Comparison of ENCODE assay signal across 8 cellular contexts in the genomic region with DNA sequence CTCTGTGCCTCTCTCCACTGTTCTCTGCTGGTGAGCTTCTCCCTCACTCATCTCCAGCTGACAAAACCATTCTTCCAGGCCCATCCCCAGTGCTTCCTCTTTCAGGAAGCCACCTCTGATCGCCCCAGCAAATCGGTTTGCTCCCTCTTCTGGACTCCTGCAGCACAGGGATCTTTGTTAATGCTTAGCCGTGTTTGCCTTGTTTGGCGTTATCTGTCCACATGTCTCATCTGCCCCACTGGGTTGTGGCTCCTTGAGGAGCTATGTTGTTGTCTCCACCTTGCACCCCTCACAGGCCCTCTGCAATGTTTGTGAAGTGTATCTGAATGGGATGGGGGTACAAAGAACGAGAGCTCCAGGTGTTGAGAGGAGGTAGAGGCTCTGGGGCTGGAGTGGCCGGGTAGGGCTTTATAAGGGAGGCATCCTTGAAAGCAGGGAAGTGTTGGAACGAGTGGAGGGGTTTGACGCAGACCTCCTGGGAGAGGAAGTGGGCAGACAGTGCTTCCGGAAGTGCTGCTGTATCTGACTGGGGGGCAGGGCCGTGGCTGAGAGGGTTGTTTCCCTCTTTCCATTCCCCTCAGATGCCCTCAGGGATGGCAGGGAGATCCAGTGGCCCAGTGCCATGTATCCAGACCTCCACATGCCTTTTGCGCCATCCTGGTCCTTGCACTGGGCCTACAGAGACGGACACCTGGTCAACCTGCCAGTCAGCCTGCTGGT. TPM values are rescaled to one million over a fixed set of nuclear protein-coding genes. Genes with fewer than 3 reads are reported as not detected.
A peak's percentile ranks its signal among the peaks of the same experiment; 100 is the strongest.
DNase-seq lines count a peak whose midpoint lies in the region; ATAC-seq and TF ChIP-seq lines count a peak whose summit lies in the region.

No MANE protein-coding gene starts in this region.

- no peaks in the 10 kb centered on the region for H3K27me3 ChIP-seq in Caco-2 (replicated peaks; ENCODE audit: control insufficient read depth, insufficient read depth, low read length)

- H3K9me3 ChIP-seq in Caco-2, result no peaks in the 10 kb centered on the region

- no peak overlapping the region for H3K4me3 ChIP-seq in Caco-2 (ENCODE audit: low read depth, low read length)

- CTCF ChIA-PET in Caco-2 (lab: Charles Lee), result interaction anchor here (1.0 to 1.8 kb wide), 4 partner anchors 16 to 62 kb away, joined by 3 to 4 read pairs (median 4); partner anchors contain the start of gene TMEM94

- no TSS peak for BruUV-seq in Caco-2 (replicated peaks; lab: Mats Ljungman, UMichigan)

- H3K4me1 ChIP-seq in Caco-2, result no peaks in the 10 kb centered on the region

- POLR2A ChIA-PET in Caco-2 (lab: Charles Lee), result interaction anchor here (0.5 kb wide), 1 partner anchor 279 kb away, joined by 6 read pairs; no protein-coding TSS in a partner anchor

- H3K27ac Mint-ChIP-seq in Caco-2 (ENCODE audit: unreplicated experiment) (peak overlapping the region; percentile 12), brain (peak overlapping the region in 3 of 5 experiments; percentile 52 to 61 (median 52))
- peak overlapping the region; percentile 98 for H3K27ac Mint-ChIP-seq in natural killer cell treated with Interleukin-12 subunit alpha and Interleukin-12 subunit beta and Interleukin-15 and Interleukin-18, amount 100 ng/mL, for 72 hours

- peak; percentile 81 to 89 for ATAC-seq in natural killer cell treated with Interleukin-12 subunit alpha and Interleukin-12 subunit beta and Interleukin-15 and Interleukin-18, amount 100 ng/mL, for 72 hours
- no peak for ATAC-seq in HG02970 (IDR thresholded peaks at IDR 0.05; ENCODE audit: low FRiP score, unreplicated experiment)
- ATAC-seq in HG02571 (IDR thresholded peaks at IDR 0.05; ENCODE audit: unreplicated experiment), result no peak

- DNase-seq in Caco-2, result peak in 1 of 2 experiments; percentile 46
- peak; percentile 80 for DNase-seq in SKM-1 treated with dmso at 0.1 percent for 144 hours (lab: John Stamatoyannopoulos, UW; ENCODE audit: unreplicated experiment)
- peak; percentile 79 for DNase-seq in natural killer cell treated with Interleukin-12 subunit alpha and Interleukin-12 subunit beta and Interleukin-15 and Interleukin-18, amount 100 ng/mL, for 72 hours (ENCODE audit: low spot score)
- no peak for DNase-seq in H4 (ENCODE audit: low spot score)
- no peak for DNase-seq in NCI-H2107 treated with DMSO at 0.1 percent for 48 hours (lab: John Stamatoyannopoulos, UW; ENCODE audit: unreplicated experiment)

- 0 out of 2 replicates have a peak, but pooled peaks cover 1% of the 10 kb centered on the region for H3K36me3 ChIP-seq in Caco-2 (ENCODE audit: control insufficient read depth, insufficient read depth, low read length)

- H3K27me3 Mint-ChIP-seq in Caco-2 (ENCODE audit: insufficient read depth, unreplicated experiment) (no peaks in the 10 kb centered on the region), brain (no peaks in the 10 kb centered on the region)
- H3K27me3 Mint-ChIP-seq in natural killer cell treated with Interleukin-12 subunit alpha and Interleukin-12 subunit beta and Interleukin-15 and Interleukin-18, amount 100 ng/mL, for 72 hours, result no peaks in the 10 kb centered on the region

- H3K4me1 Mint-ChIP-seq in Caco-2 (ENCODE audit: low read depth, unreplicated experiment), result peaks cover 7% of the 10 kb centered on the region
- peaks cover 7% of the 10 kb centered on the region for H3K4me1 Mint-ChIP-seq in brain
- peaks cover 17 to 22% of the 10 kb centered on the region in 2 donors for H3K4me1 Mint-ChIP-seq in natural killer cell treated with Interleukin-12 subunit alpha and Interleukin-12 subunit beta and Interleukin-15 and Interleukin-18, amount 100 ng/mL, for 72 hours (ENCODE audit: low read depth in 2 of 2)

- intact Hi-C loops in Caco-2 (cut with micrococcal nuclease; ENCODE audit: unreplicated experiment), result loop anchor here (1.0 kb wide), 1 partner anchor 61 kb away; no protein-coding TSS in a partner anchor

- no peaks in the 10 kb centered on the region for H3K9me3 Mint-ChIP-seq in Caco-2 (ENCODE audit: unreplicated experiment)
- no peaks in the 10 kb centered on the region for H3K9me3 Mint-ChIP-seq in brain
- peaks cover 3% of the 10 kb centered on the region for H3K9me3 Mint-ChIP-seq in natural killer cell treated with Interleukin-12 subunit alpha and Interleukin-12 subunit beta and Interleukin-15 and Interleukin-18, amount 100 ng/mL, for 72 hours

- H3K36me3 Mint-ChIP-seq in Caco-2 (ENCODE audit: insufficient read depth, unreplicated experiment) (peaks cover 10% of the 10 kb centered on the region), brain (peaks cover 10% of the 10 kb centered on the region)
- H3K36me3 Mint-ChIP-seq in natural killer cell treated with Interleukin-12 subunit alpha and Interleukin-12 subunit beta and Interleukin-15 and Interleukin-18, amount 100 ng/mL, for 72 hours, result no peaks in the 10 kb centered on the region

- H3K4me3 Mint-ChIP-seq in Caco-2 (ENCODE audit: unreplicated experiment) (no peak overlapping the region), brain (no peak overlapping the region)
- H3K4me3 Mint-ChIP-seq in natural killer cell treated with Interleukin-12 subunit alpha and Interleukin-12 subunit beta and Interleukin-15 and Interleukin-18, amount 100 ng/mL, for 72 hours, result peak overlapping the region; percentile 84

- peak in 1 of 2 experiments; percentile 42 for TF ChIP-seq CTCF in Caco-2 (IDR thresholded peaks at IDR 0.05; ENCODE audit: insufficient read depth in 1 of 2, low read depth in 1 of 2, low read length in 1 of 2, severe bottlenecking in 1 of 2, unreplicated experiment in 1 of 2)
- TF ChIP-seq CTCF in brain (conservative IDR thresholded peaks at IDR 0.05), result no peak

RNA-seq across cellular contexts. Expression of gene CASKIN2, which starts 27.8 kb away (rescaled TPM):
- total RNA-seq in Caco-2 (2022), result 41.8 and 48.9 TPM in 2 replicates
- polyA plus RNA-seq in brain (ENCODE audit: insufficient read depth, low read depth, low replicate concordance), result 29.0 TPM
- total RNA-seq in natural killer cell treated with Interleukin-12 subunit alpha and Interleukin-12 subunit beta and Interleukin-15 and Interleukin-18, amount 100 ng/mL, for 72 hours, result under 1 TPM; 0.33 to 0.98 TPM
- 5.4 and 8.3 TPM in 2 replicates for total RNA-seq in H4 (2014; rRNA removed; shearing (Covaris generic))

RNA-seq across cellular contexts. Expression of gene TSEN54, which starts 28.8 kb away (rescaled TPM):
- total RNA-seq in Caco-2 (2022), result 71.3 and 74.5 TPM in 2 replicates
- 32.9 TPM for polyA plus RNA-seq in brain (ENCODE audit: insufficient read depth, low read depth, low replicate concordance)
- 100 to 1,000 TPM in 1 of 2 donors, 10 to 100 TPM in 1; 37.5 to 106 TPM for total RNA-seq in natural killer cell treated with Interleukin-12 subunit alpha and Interleukin-12 subunit beta and Interleukin-15 and Interleukin-18, amount 100 ng/mL, for 72 hours
- 24.1 and 28.6 TPM in 2 replicates for total RNA-seq in H4 (2014; rRNA removed; shearing (Covaris generic))

RNA-seq across cellular contexts. Expression of gene TMEM94, which starts 31.1 kb away (rescaled TPM):
- 109 and 115 TPM in 2 replicates for total RNA-seq in Caco-2 (2022)
- polyA plus RNA-seq in brain (ENCODE audit: insufficient read depth, low read depth, low replicate concordance), result 156 TPM
- total RNA-seq in natural killer cell treated with Interleukin-12 subunit alpha and Interleukin-12 subunit beta and Interleukin-15 and Interleukin-18, amount 100 ng/mL, for 72 hours, result 100 to 1,000 TPM in 1 of 2 donors, 10 to 100 TPM in 1; 69.9 to 106 TPM
- total RNA-seq in H4 (2014; rRNA removed; shearing (Covaris generic)), result 24.3 and 33.6 TPM in 2 replicates

RNA-seq across cellular contexts. Expression of gene LLGL2, which starts 38.0 kb away (rescaled TPM):
- 165 and 179 TPM in 2 replicates for total RNA-seq in Caco-2 (2022)
- 22.1 TPM for polyA plus RNA-seq in brain (ENCODE audit: insufficient read depth, low read depth, low replicate concordance)
- 10 to 100 TPM; 21.4 to 34.1 TPM for total RNA-seq in natural killer cell treated with Interleukin-12 subunit alpha and Interleukin-12 subunit beta and Interleukin-15 and Interleukin-18, amount 100 ng/mL, for 72 hours
- 7.8 and 13.0 TPM in 2 replicates for total RNA-seq in H4 (2014; rRNA removed; shearing (Covaris generic))

Comparison
In these comparisons a context has a peak if more than half of its experiments do, and no peak if none do; other contexts are left out.
1. DNase-seq: peak in SKM-1 treated with dmso at 0.1 percent for 144 hours (single experiment) and natural killer cell treated with Interleukin-12 subunit alpha and Interleukin-12 subunit beta and Interleukin-15 and Interleukin-18, amount 100 ng/mL, for 72 hours (single experiment); none in H4 (single experiment) and NCI-H2107 treated with DMSO at 0.1 percent for 48 hours (single experiment).
2. H3K27ac Mint-ChIP-seq: peak in every context shown above with its lines; median percentile 98 in natural killer cell treated with Interleukin-12 subunit alpha and Interleukin-12 subunit beta and Interleukin-15 and Interleukin-18, amount 100 ng/mL, for 72 hours; 52 in brain; 12 in Caco-2.
3. ATAC-seq: peak in natural killer cell treated with Interleukin-12 subunit alpha and Interleukin-12 subunit beta and Interleukin-15 and Interleukin-18, amount 100 ng/mL, for 72 hours (2 of 2); none in HG02970 (single experiment) and HG02571 (single experiment).